Comparison of ENCODE assay signal across 12 cellular contexts in the genomic region with DNA sequence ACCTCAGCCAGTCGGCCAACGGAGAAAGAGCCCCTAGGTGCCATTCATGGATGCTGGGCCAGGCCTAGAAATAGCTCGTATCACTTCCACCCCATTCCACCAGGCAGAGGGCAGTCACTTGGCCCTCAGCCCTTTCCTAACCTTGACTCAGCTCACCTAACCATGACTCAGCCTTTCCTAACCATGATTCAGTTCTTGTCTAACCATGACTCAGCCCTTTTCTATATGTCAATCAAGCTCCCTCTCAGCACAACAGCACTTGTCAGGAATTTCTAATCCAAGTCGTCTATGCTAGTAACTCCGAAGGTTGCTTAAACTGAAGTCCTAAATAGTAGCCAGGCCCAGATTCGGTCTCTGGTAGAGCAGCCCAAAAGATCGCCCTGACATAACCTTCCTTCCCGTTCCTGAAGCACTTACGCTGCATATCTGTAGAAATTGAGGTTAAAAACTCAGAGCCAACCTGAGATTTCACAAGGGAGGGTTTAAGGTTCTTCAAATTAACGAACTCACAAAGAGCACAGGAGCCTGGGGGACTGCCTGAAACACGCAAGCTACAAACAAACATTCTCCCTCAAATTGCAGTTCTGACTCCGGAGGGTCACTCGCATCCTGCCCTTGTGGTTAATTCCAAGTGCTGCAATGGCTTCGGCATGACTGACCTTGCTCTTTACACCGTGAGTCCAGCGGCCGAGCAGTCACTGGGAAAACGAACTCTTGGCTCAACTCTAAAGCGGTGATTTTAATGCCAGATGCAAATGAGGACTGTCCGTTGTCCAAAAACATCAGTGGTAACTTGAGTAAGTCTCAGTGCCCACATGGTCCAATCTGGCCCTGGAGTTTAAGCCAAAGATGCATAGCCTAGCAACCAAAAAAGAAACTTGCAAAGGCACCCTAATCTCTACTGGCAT.
DNase-seq lines count a peak whose midpoint lies in the region; ATAC-seq, FAIRE-seq and TF ChIP-seq lines count a peak whose summit lies in the region.
"Had no signal": no experiment of that assay in that cellular context is flagged by ENCODE, and none has a peak within 500 bp of the region (broad histone marks: within the 10 kb centered on the region; RNA-seq: fewer than 3 reads in every experiment).

No MANE protein-coding gene starts in this region.

- peak; percentile 48 to 83 for DNase-seq in A549 (ENCODE audit: low read depth in 1 of 2, low spot score in 1 of 2)
- DNase-seq in LHCN-M2 (ENCODE audit: low read depth) = peak; percentile 18
- no peak for DNase-seq in activated naive CD8-positive, alpha-beta T cell treated with anti-CD3 and anti-CD28 coated beads for 36 hours
- no peak for DNase-seq in HFFc6
- no peak for DNase-seq in esophagus muscularis mucosa (ENCODE audit: extremely low spot score)
- DNase-seq in activated naive CD4-positive, alpha-beta T cell treated with anti-CD3 and anti-CD28 coated beads, Interleukin-2, amount 50 U/mL, for 16 hours = no peak
- DNase-seq: activated CD4-positive, alpha-beta memory T cell treated with anti-CD3 and anti-CD28 coated beads, Interleukin-2, amount 10 ng/mL, durations not matched to agents 7 days and 5 days; CD4-positive, CD25-positive, alpha-beta regulatory T cell; NCI-H526 had no signal

- TF ChIP-seq POLR2A in A549 (IDR thresholded peaks at IDR 0.05; ENCODE audit: low read length) (no peak), esophagus muscularis mucosa (IDR thresholded peaks at IDR 0.05; ENCODE audit: low read depth) (no peak)

- POLR2A ChIA-PET in A549 (lab: Yijun Ruan, JAX) = no interaction called here

- peaks cover 14% of the 10 kb centered on the region for H3K4me1 Mint-ChIP-seq in brain
- no peaks in the 10 kb centered on the region for H3K4me1 Mint-ChIP-seq in activated naive CD8-positive, alpha-beta T cell treated with anti-CD3 and anti-CD28 coated beads for 36 hours
- no peaks in the 10 kb centered on the region for H3K4me1 Mint-ChIP-seq in HFFc6 (ENCODE audit: low read depth)
- H3K4me1 Mint-ChIP-seq: activated CD4-positive, alpha-beta memory T cell treated with anti-CD3 and anti-CD28 coated beads, Interleukin-2, amount 10 ng/mL, durations not matched to agents 7 days and 5 days; CD4-positive, CD25-positive, alpha-beta regulatory T cell had no signal

- intact Hi-C loops in esophagus muscularis mucosa (cut with DNase I) = no loop called here

- no peak for TF ChIP-seq RAD21 in A549 (conservative IDR thresholded peaks at IDR 0.05 in 1 of 2, IDR thresholded peaks at IDR 0.05 in 1 of 2)

- ATAC-seq in A549 = peak; percentile 79 to 83

- H3K36me3 ChIP-seq in esophagus muscularis mucosa = peaks cover 0 to 3% (median 0%) of the 10 kb centered on the region in 4 donors

- H3K36me3 Mint-ChIP-seq in brain = no peaks in the 10 kb centered on the region
- no peaks in the 10 kb centered on the region for H3K36me3 Mint-ChIP-seq in activated naive CD8-positive, alpha-beta T cell treated with anti-CD3 and anti-CD28 coated beads for 36 hours
- H3K36me3 Mint-ChIP-seq in HFFc6 (ENCODE audit: low read depth) = peaks cover 10% of the 10 kb centered on the region; the same call in 1 of the 2 replicates

- 73% methylated on average over 20 of the region's 20 CpGs for WGBS in A549 (ENCODE audit: missing lambda C conversion rate)
- 84% methylated on average over 20 of the region's 20 CpGs for WGBS in esophagus muscularis mucosa

- H3K4me3 ChIP-seq in A549 (no peak overlapping the region), esophagus muscularis mucosa (no peak overlapping the region)

- 0 out of 5 replicates have a peak, but pooled peaks of 1 of the 2 experiments have one; percentile 12 for TF ChIP-seq EP300 in A549 (IDR thresholded peaks at IDR 0.05)
- no peak for TF ChIP-seq EP300 in esophagus muscularis mucosa (IDR thresholded peaks at IDR 0.05)

- H3K9me3 ChIP-seq in A549 (peaks cover 3% of the 10 kb centered on the region; the same call in 1 of the 3 replicates), esophagus muscularis mucosa (no peaks in the 10 kb centered on the region)

- H3K27ac Mint-ChIP-seq in brain = peak overlapping the region in 4 of 5 experiments; percentile 2 to 78 (median 36)
- H3K27ac Mint-ChIP-seq in activated naive CD8-positive, alpha-beta T cell treated with anti-CD3 and anti-CD28 coated beads for 36 hours = no peak overlapping the region
- H3K27ac Mint-ChIP-seq in HFFc6 = no peak overlapping the region
- H3K27ac Mint-ChIP-seq: activated CD4-positive, alpha-beta memory T cell treated with anti-CD3 and anti-CD28 coated beads, Interleukin-2, amount 10 ng/mL, durations not matched to agents 7 days and 5 days had no signal

- H3K27me3 ChIP-seq in layer of hippocampus (ENCODE audit: control insufficient read depth, insufficient read depth, low read length) (no peaks in the 10 kb centered on the region), esophagus muscularis mucosa (no peaks in the 10 kb centered on the region)

- CTCF ChIA-PET in A549 (lab: Yijun Ruan, JAX) = no interaction called here

- H3K4me1 ChIP-seq in A549 = peaks cover 7% of the 10 kb centered on the region; the same call in 2 of the 3 replicates
- no peaks in the 10 kb centered on the region for H3K4me1 ChIP-seq in esophagus muscularis mucosa
- H3K4me1 ChIP-seq: parathyroid adenoma had no signal

- H3K9me3 Mint-ChIP-seq in brain = peaks cover 2 to 10% (median 4%) of the 10 kb centered on the region in 5 experiments
- peaks cover 2% of the 10 kb centered on the region for H3K9me3 Mint-ChIP-seq in activated naive CD8-positive, alpha-beta T cell treated with anti-CD3 and anti-CD28 coated beads for 36 hours
- peaks cover 82% of the 10 kb centered on the region for H3K9me3 Mint-ChIP-seq in HFFc6

- H3K4me2 ChIP-seq in A549 = no peak overlapping the region

- H3K27ac ChIP-seq in A549 (peak overlapping the region; percentile 16 to 60; a peak in 3 of 6 replicates), layer of hippocampus (ENCODE audit: low read depth, low read length) (peak overlapping the region; percentile 19), esophagus muscularis mucosa (replicated peaks in 1 of 4) (no peak overlapping the region)
- H3K27ac ChIP-seq: parathyroid adenoma had no signal

- H3K4me3 Mint-ChIP-seq in brain (peak overlapping the region in 2 of 5 experiments; percentile 6 to 24), HFFc6 (no peak overlapping the region)
- H3K4me3 Mint-ChIP-seq in activated naive CD8-positive, alpha-beta T cell treated with anti-CD3 and anti-CD28 coated beads for 36 hours = no peak overlapping the region
- H3K4me3 Mint-ChIP-seq: activated CD4-positive, alpha-beta memory T cell treated with anti-CD3 and anti-CD28 coated beads, Interleukin-2, amount 10 ng/mL, durations not matched to agents 7 days and 5 days; CD4-positive, CD25-positive, alpha-beta regulatory T cell had no signal

- FAIRE-seq in A549 (lab: Jason Lieb, UNC) = no peak

- TF ChIP-seq CTCF in A549 (IDR thresholded peaks at IDR 0.05) (no peak), brain (conservative IDR thresholded peaks at IDR 0.05) (no peak), HFFc6 (IDR thresholded peaks at IDR 0.05) (no peak), esophagus muscularis mucosa (IDR thresholded peaks at IDR 0.05) (no peak)

- H3K27me3 Mint-ChIP-seq in brain (peaks cover 12% of the 10 kb centered on the region), HFFc6 (ENCODE audit: insufficient read depth) (peaks cover 1% of the 10 kb centered on the region)
- no peaks in the 10 kb centered on the region for H3K27me3 Mint-ChIP-seq in activated naive CD8-positive, alpha-beta T cell treated with anti-CD3 and anti-CD28 coated beads for 36 hours
- H3K27me3 Mint-ChIP-seq: activated CD4-positive, alpha-beta memory T cell treated with anti-CD3 and anti-CD28 coated beads, Interleukin-2, amount 10 ng/mL, durations not matched to agents 7 days and 5 days; CD4-positive, CD25-positive, alpha-beta regulatory T cell had no signal

TF ChIP-seq in A549, 52 proteins besides CTCF, POLR2A, EP300 and RAD21:
- TF ChIP-seq MAZ (IDR thresholded peaks at IDR 0.05; ENCODE audit: borderline replicate concordance, low read depth, low read length) (no peak), CEBPB (IDR thresholded peaks at IDR 0.05) (0 out of 4 replicates have a peak, but pooled peaks of 1 of the 2 experiments have one; percentile 15), NPAS2 (CRISPR knock-in tag; IDR thresholded peaks at IDR 0.05; ENCODE audit: borderline replicate concordance) (no peak), MAFK (IDR thresholded peaks at IDR 0.05; ENCODE audit: partially characterized antibody) (peak; percentile 100), HOXB13 (CRISPR knock-in tag; IDR thresholded peaks at IDR 0.05; ENCODE audit: low read depth) (no peak), NFE2L2 (conservative IDR thresholded peaks at IDR 0.05; ENCODE audit: low read length) (peak; percentile 99), FOSL2 (IDR thresholded peaks at IDR 0.05) (no peak), FOSL2 (CRISPR knock-in tag; IDR thresholded peaks at IDR 0.05) (peak; percentile 89)
- TF ChIP-seq, protein P1, sequence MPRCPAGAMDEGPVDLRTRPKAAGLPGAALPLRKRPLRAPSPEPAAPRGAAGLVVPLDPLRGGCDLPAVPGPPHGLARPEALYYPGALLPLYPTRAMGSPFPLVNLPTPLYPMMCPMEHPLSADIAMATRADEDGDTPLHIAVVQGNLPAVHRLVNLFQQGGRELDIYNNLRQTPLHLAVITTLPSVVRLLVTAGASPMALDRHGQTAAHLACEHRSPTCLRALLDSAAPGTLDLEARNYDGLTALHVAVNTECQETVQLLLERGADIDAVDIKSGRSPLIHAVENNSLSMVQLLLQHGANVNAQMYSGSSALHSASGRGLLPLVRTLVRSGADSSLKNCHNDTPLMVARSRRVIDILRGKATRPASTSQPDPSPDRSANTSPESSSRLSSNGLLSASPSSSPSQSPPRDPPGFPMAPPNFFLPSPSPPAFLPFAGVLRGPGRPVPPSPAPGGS (IDR thresholded peaks at IDR 0.05) = no peak
TF ChIP-seq in A549: peak in this region for 4.

Comparison
In these comparisons a context has a peak if more than half of its experiments do, and no peak if none do; other contexts are left out.
1. DNase-seq: peak in A549 (2 of 2) and LHCN-M2 (single experiment); none in activated naive CD8-positive, alpha-beta T cell treated with anti-CD3 and anti-CD28 coated beads for 36 hours (single experiment), HFFc6 (single experiment), esophagus muscularis mucosa (single experiment) and activated naive CD4-positive, alpha-beta T cell treated with anti-CD3 and anti-CD28 coated beads, Interleukin-2, amount 50 U/mL, for 16 hours (single experiment).
2. H3K27ac ChIP-seq: peak in A549 (2 of 2) and layer of hippocampus (single experiment); none in esophagus muscularis mucosa (0 of 4).
3. H3K27ac Mint-ChIP-seq: peak in brain (4 of 5); none in activated naive CD8-positive, alpha-beta T cell treated with anti-CD3 and anti-CD28 coated beads for 36 hours (single experiment) and HFFc6 (single experiment).